Comparison of ENCODE assay signal across 12 cellular contexts in genomic region chr22:23223566-23224317, GRCh38. TPM values are rescaled to one million over a fixed set of nuclear protein-coding genes. Genes with fewer than 3 reads are reported as not detected.
DNase-seq lines count a peak whose midpoint lies in the region; ATAC-seq and TF ChIP-seq lines count a peak whose summit lies in the region.
"Had no signal": no experiment of that assay in that cellular context is flagged by ENCODE, and none has a peak within 500 bp of the region (broad histone marks: within the 10 kb centered on the region; RNA-seq: fewer than 3 reads in every experiment).

No MANE protein-coding gene starts in this region.

- peak in 1 of 2 donors; percentile 12 for TF ChIP-seq RAD21 in liver (IDR thresholded peaks at IDR 0.05)

- peaks cover 17% of the 10 kb centered on the region for H3K9me3 Mint-ChIP-seq in T-helper 2 cell treated with Interferon-gamma antibody and Interleukin-4, amounts not matched to agents 5 μg/mL and 100 μg/mL, for 36 hours

- TF ChIP-seq POLR2A in breast epithelium (IDR thresholded peaks at IDR 0.05): no peak

- H3K4me1 Mint-ChIP-seq in T-helper 2 cell treated with Interferon-gamma antibody and Interleukin-4, amounts not matched to agents 5 μg/mL and 100 μg/mL, for 36 hours (ENCODE audit: low read depth): peaks cover 66% of the 10 kb centered on the region

- no peaks in the 10 kb centered on the region for H3K27me3 ChIP-seq in breast epithelium
- no peaks in the 10 kb centered on the region for H3K27me3 ChIP-seq in liver (ENCODE audit: control insufficient read depth in 4 of 4, insufficient read depth in 4 of 4, low read length in 3 of 4)
- no peaks in the 10 kb centered on the region for H3K27me3 ChIP-seq in thoracic aorta (replicated peaks; ENCODE audit: insufficient read depth)

- no peak overlapping the region for H3K9ac ChIP-seq in liver (ENCODE audit: low read depth in 1 of 2, low read length in 2 of 2)

- H3K9me3 ChIP-seq in breast epithelium (peaks cover 5 to 14% of the 10 kb centered on the region in 2 donors), liver (ENCODE audit: control insufficient read depth in 4 of 4, low read length in 3 of 4) (peaks cover 0 to 2% (median 0%) of the 10 kb centered on the region in 4 donors), thoracic aorta (peaks cover 6% of the 10 kb centered on the region)
- H3K9me3 ChIP-seq: A549 had no signal

- 55% methylated on average over 12 of the region's 12 CpGs for WGBS in liver

- no peak for DNase-seq in T-helper 2 cell treated with Interferon-gamma antibody and Interleukin-4, amounts not matched to agents 5 μg/mL and 100 μg/mL, for 36 hours (ENCODE audit: low spot score)
- DNase-seq in T-helper 2 cell: no peak
- DNase-seq in breast epithelium (ENCODE audit: low spot score in 2 of 2): no peak
- DNase-seq in thoracic aorta (ENCODE audit: low spot score): no peak
- DNase-seq in sciatic nerve (ENCODE audit: low spot score): no peak
- no peak for DNase-seq in T-helper 9 cell
- no peak for DNase-seq in stimulated activated CD4-positive, alpha-beta T cell treated with anti-CD3 and anti-CD28 coated beads, Interleukin-4, amount 100 ng/mL, for 24 hours
- DNase-seq: activated B cell treated with CpG ODN at 0.5 μM for 24 hours, amygdala, NCI-H748 treated with DMSO at 0.1 percent for 48 hours had no signal

- H3K27ac ChIP-seq in breast epithelium (peak overlapping the region; percentile 17 to 78), liver (ENCODE audit: low read depth in 1 of 2, low read length in 2 of 2) (peak overlapping the region in 1 of 2 donors; percentile 54), thoracic aorta (peak overlapping the region; percentile 22 to 85)

- TF ChIP-seq CTCF in breast epithelium (IDR thresholded peaks at IDR 0.05) (no peak), liver (IDR thresholded peaks at IDR 0.05; ENCODE audit: low read depth, low read length, missing input control) (no peak), thoracic aorta (IDR thresholded peaks at IDR 0.05) (no peak)

- ATAC-seq in thoracic aorta (ENCODE audit: insufficient number of reproducible peaks, low FRiP score, low read depth) (no peak), sciatic nerve (no peak)
- ATAC-seq: A549 had no signal

- H3K4me1 ChIP-seq in breast epithelium: peaks cover 10 to 12% of the 10 kb centered on the region in 2 donors
- peaks cover 26 to 44% (median 35%) of the 10 kb centered on the region in 4 donors for H3K4me1 ChIP-seq in liver (ENCODE audit: control insufficient read depth in 4 of 4, insufficient read depth in 4 of 4, low read length in 3 of 4)
- peaks cover 43 to 83% of the 10 kb centered on the region in 2 donors for H3K4me1 ChIP-seq in thoracic aorta (ENCODE audit: control insufficient read depth in 1 of 2, low read depth in 2 of 2)

- H3K36me3 ChIP-seq in breast epithelium (no peaks in the 10 kb centered on the region), liver (ENCODE audit: control insufficient read depth in 4 of 4, insufficient read depth in 3 of 4, low read depth in 1 of 4, low read length in 3 of 4) (no peaks in the 10 kb centered on the region), thoracic aorta (no peaks in the 10 kb centered on the region)

- no peak overlapping the region for H3K4me3 Mint-ChIP-seq in T-helper 2 cell treated with Interferon-gamma antibody and Interleukin-4, amounts not matched to agents 5 μg/mL and 100 μg/mL, for 36 hours
- H3K4me3 Mint-ChIP-seq: activated B cell treated with CpG ODN at 0.5 μM for 24 hours had no signal

- peaks cover 20% of the 10 kb centered on the region for H3K36me3 Mint-ChIP-seq in T-helper 2 cell treated with Interferon-gamma antibody and Interleukin-4, amounts not matched to agents 5 μg/mL and 100 μg/mL, for 36 hours (ENCODE audit: low read depth)

- H3K4me3 ChIP-seq in breast epithelium: no peak overlapping the region
- no peak overlapping the region for H3K4me3 ChIP-seq in liver (ENCODE audit: low read depth in 1 of 3, low read length in 3 of 3)
- no peak overlapping the region for H3K4me3 ChIP-seq in thoracic aorta
- H3K4me3 ChIP-seq: A549 had no signal

- intact Hi-C loops in breast epithelium (cut with DNase I; ENCODE audit: low total_unique reads): loop anchor here (2.0 kb wide), 1 partner anchor 45 kb away; no protein-coding TSS in a partner anchor
- intact Hi-C loops in sciatic nerve (cut with DNase I): no loop called here

- H3K27me3 Mint-ChIP-seq in T-helper 2 cell treated with Interferon-gamma antibody and Interleukin-4, amounts not matched to agents 5 μg/mL and 100 μg/mL, for 36 hours (ENCODE audit: low read depth): no peaks in the 10 kb centered on the region
- H3K27me3 Mint-ChIP-seq: activated B cell treated with CpG ODN at 0.5 μM for 24 hours had no signal

- peak overlapping the region; percentile 74 for H3K27ac Mint-ChIP-seq in T-helper 2 cell treated with Interferon-gamma antibody and Interleukin-4, amounts not matched to agents 5 μg/mL and 100 μg/mL, for 36 hours
- H3K27ac Mint-ChIP-seq: activated B cell treated with CpG ODN at 0.5 μM for 24 hours had no signal

TF ChIP-seq in liver, 16 proteins besides CTCF, POLR2A, EP300 and RAD21:
- no peak for TF ChIP-seq FOXA1 (IDR thresholded peaks at IDR 0.05)
- no peak for TF ChIP-seq GABPA (IDR thresholded peaks at IDR 0.05 in 1 of 2, conservative IDR thresholded peaks at IDR 0.05 in 1 of 2)
- no peak for TF ChIP-seq MAX (IDR thresholded peaks at IDR 0.05)
- no peak for TF ChIP-seq RXRA (IDR thresholded peaks at IDR 0.05)
- no peak for TF ChIP-seq ATF3 (IDR thresholded peaks at IDR 0.05)
- TF ChIP-seq TAF1 (conservative IDR thresholded peaks at IDR 0.05): no peak
- no peak for TF ChIP-seq FOXA2 (IDR thresholded peaks at IDR 0.05)
- no peak for TF ChIP-seq EGR1 (IDR thresholded peaks at IDR 0.05; ENCODE audit: low read depth in 2 of 2)
- TF ChIP-seq YY1 (IDR thresholded peaks at IDR 0.05): no peak
- peak; percentile 67 for TF ChIP-seq REST (IDR thresholded peaks at IDR 0.05)
- no peak for TF ChIP-seq JUND (IDR thresholded peaks at IDR 0.05)
- no peak for TF ChIP-seq HNF4G (IDR thresholded peaks at IDR 0.05)
- TF ChIP-seq NR2F2 (IDR thresholded peaks at IDR 0.05): peak; percentile 93
- TF ChIP-seq SP1 (IDR thresholded peaks at IDR 0.05): peak; percentile 36
- TF ChIP-seq, protein P1, sequence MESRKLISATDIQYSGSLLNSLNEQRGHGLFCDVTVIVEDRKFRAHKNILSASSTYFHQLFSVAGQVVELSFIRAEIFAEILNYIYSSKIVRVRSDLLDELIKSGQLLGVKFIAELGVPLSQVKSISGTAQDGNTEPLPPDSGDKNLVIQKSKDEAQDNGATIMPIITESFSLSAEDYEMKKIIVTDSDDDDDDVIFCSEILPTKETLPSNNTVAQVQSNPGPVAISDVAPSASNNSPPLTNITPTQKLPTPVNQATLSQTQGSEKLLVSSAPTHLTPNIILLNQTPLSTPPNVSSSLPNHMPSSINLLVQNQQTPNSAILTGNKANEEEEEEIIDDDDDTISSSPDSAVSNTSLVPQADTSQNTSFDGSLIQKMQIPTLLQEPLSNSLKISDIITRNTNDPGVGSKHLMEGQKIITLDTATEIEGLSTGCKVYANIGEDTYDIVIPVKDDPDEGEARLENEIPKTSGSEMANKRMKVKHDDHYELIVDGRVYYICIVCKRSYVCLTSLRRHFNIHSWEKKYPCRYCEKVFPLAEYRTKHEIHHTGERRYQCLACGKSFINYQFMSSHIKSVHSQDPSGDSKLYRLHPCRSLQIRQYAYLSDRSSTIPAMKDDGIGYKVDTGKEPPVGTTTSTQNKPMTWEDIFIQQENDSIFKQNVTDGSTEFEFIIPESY (IDR thresholded peaks at IDR 0.05): no peak
- peak in 1 of 2 donors; percentile 7 for TF ChIP-seq HNF4A (conservative IDR thresholded peaks at IDR 0.05)
TF ChIP-seq in liver: peak in this region for 4.

RNA-seq across cellular contexts. Expression of gene BCR, which starts 43.4 kb away (rescaled TPM):
- total RNA-seq in breast epithelium (10 to 100 TPM; 25.3 to 44.6 (median 35.1) TPM), liver (10 to 100 TPM; 16.4 to 35.6 TPM), thoracic aorta (100 to 1,000 TPM in 1 of 2 donors, 10 to 100 TPM in 1; 73.2 to 232 TPM), sciatic nerve (101 TPM)
- 10 to 100 TPM in 1 of 2 donors, 1 to 10 TPM in 1; 7.4 to 20.2 TPM for polyA plus RNA-seq in liver
